In the genomic region with DNA sequence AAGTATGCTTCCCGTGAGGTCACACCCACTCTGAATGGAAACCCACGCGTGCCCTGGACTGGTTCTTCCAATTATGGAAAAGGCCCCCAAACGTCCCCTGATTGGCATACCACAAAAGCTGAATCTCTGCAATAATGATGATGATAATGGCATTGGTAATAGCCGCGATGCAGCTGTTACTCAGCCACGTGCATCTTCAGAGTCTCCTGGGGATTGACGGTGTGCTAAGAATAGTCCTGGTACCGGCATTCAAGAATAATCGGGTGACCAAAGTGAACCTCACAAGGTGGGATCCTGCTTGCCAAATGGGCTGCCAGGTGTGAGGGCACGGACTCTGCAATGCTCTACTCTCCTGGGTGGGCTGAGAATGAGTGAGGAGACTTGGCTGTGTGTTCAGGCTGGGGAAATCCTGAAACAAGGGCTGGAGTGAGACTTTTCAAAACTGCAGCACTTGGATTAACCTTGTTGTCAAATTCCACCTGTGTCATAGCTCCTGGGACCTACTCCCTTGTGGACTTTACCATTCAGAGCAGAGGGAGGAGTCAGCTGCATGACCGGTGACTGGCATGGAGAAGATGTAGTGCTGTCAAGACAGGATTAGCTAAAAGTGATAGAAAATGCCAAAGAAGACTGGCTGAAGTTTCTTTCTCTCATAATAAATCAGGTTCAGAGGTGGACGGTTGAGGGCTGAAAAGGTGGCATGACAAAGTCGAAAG, we compare ENCODE assay signal across 18 cellular contexts.
DNase-seq lines count a peak whose midpoint lies in the region; ATAC-seq, FAIRE-seq and TF ChIP-seq lines count a peak whose summit lies in the region.
"Had no signal": no experiment of that assay in that cellular context is flagged by ENCODE, and none has a peak within 500 bp of the region (broad histone marks: within the 10 kb centered on the region; RNA-seq: fewer than 3 reads in every experiment).

No MANE protein-coding gene starts in this region.

- H3K9me3 ChIP-seq in OCI-LY3 (ENCODE audit: insufficient read depth, low read length) (no peaks in the 10 kb centered on the region), small intestine (ENCODE audit: control insufficient read depth, low read depth) (no peaks in the 10 kb centered on the region)
- no peaks in the 10 kb centered on the region for H3K9me3 ChIP-seq in naive thymus-derived CD4-positive, alpha-beta T cell (ENCODE audit: control insufficient read depth in 2 of 3, low read length in 3 of 3)
- H3K9me3 ChIP-seq: BE2C, SJSA1 had no signal

- peaks cover 3% of the 10 kb centered on the region for H3K36me3 Mint-ChIP-seq in activated CD4-positive, alpha-beta T cell treated with anti-CD3 and anti-CD28 coated beads, Interleukin-2, amount 10 ng/mL, durations not matched to agents 24 days and 14 days (ENCODE audit: low read depth)
- H3K36me3 Mint-ChIP-seq in activated CD4-positive, alpha-beta T cell treated with anti-CD3 and anti-CD28 coated beads, Interleukin-2, amount 10 ng/mL, durations not matched to agents 7 days and 5 days (ENCODE audit: low read depth): no peaks in the 10 kb centered on the region
- H3K36me3 Mint-ChIP-seq in naive thymus-derived CD4-positive, alpha-beta T cell: peaks cover 0 to 8% (median 0%) of the 10 kb centered on the region in 5 donors
- H3K36me3 Mint-ChIP-seq: CD4-positive, alpha-beta memory T cell had no signal

- no peak for DNase-seq in activated CD4-positive, alpha-beta T cell treated with anti-CD3 and anti-CD28 coated beads, Interleukin-2, amount 10 ng/mL, durations not matched to agents 24 days and 14 days
- DNase-seq in activated CD4-positive, alpha-beta T cell treated with anti-CD3 and anti-CD28 coated beads, Interleukin-2, amount 10 ng/mL, durations not matched to agents 7 days and 5 days: no peak
- peak; percentile 2 for DNase-seq in germinal center (ENCODE audit: low spot score)
- peak; percentile 56 for DNase-seq in small intestine
- no peak for DNase-seq in naive thymus-derived CD4-positive, alpha-beta T cell
- DNase-seq in urothelium cell line (ENCODE audit: low spot score): no peak
- DNase-seq: BE2C; CD4-positive, alpha-beta memory T cell; EL; KG1; MV-4-11; NCI-H1417; NCI-H2029 treated with DMSO at 0.1 percent for 48 hours; NCI-H510A; NCI-H748 treated with DMSO at 0.1 percent for 48 hours had no signal

- CTCF ChIA-PET in activated CD4-positive, alpha-beta T cell treated with anti-CD3 and anti-CD28 coated beads, Interleukin-2, amount 10 ng/mL, durations not matched to agents 7 days and 5 days (lab: Charles Lee): interaction anchor here (1.2 kb wide), 1 partner anchor 24 kb away, joined by 3 read pairs; no protein-coding TSS in a partner anchor
- CTCF ChIA-PET in naive thymus-derived CD4-positive, alpha-beta T cell (lab: Charles Lee): no interaction called here

- no peak overlapping the region for H2AFZ ChIP-seq in OCI-LY3 (ENCODE audit: low read depth, low read length)

- no peak for TF ChIP-seq CTCF in OCI-LY3 (IDR thresholded peaks at IDR 0.05; ENCODE audit: low read depth, low read length)

- peaks cover 3% of the 10 kb centered on the region for H3K9me3 Mint-ChIP-seq in activated CD4-positive, alpha-beta T cell treated with anti-CD3 and anti-CD28 coated beads, Interleukin-2, amount 10 ng/mL, durations not matched to agents 24 days and 14 days
- no peaks in the 10 kb centered on the region for H3K9me3 Mint-ChIP-seq in activated CD4-positive, alpha-beta T cell treated with anti-CD3 and anti-CD28 coated beads, Interleukin-2, amount 10 ng/mL, durations not matched to agents 7 days and 5 days
- H3K9me3 Mint-ChIP-seq in naive thymus-derived CD4-positive, alpha-beta T cell: no peaks in the 10 kb centered on the region
- H3K9me3 Mint-ChIP-seq: CD4-positive, alpha-beta memory T cell had no signal

- H3K4me1 Mint-ChIP-seq in activated CD4-positive, alpha-beta T cell treated with anti-CD3 and anti-CD28 coated beads, Interleukin-2, amount 10 ng/mL, durations not matched to agents 24 days and 14 days: peaks cover 13% of the 10 kb centered on the region
- peaks cover 3% of the 10 kb centered on the region for H3K4me1 Mint-ChIP-seq in activated CD4-positive, alpha-beta T cell treated with anti-CD3 and anti-CD28 coated beads, Interleukin-2, amount 10 ng/mL, durations not matched to agents 7 days and 5 days
- H3K4me1 Mint-ChIP-seq in naive thymus-derived CD4-positive, alpha-beta T cell: peaks cover 6 to 20% (median 11%) of the 10 kb centered on the region in 7 donors

- H3K27me3 ChIP-seq in OCI-LY3 (ENCODE audit: low read depth, low read length) (peaks cover 20% of the 10 kb centered on the region), small intestine (ENCODE audit: control insufficient read depth in 2 of 2, insufficient read depth in 2 of 2, low read length in 2 of 2) (no peaks in the 10 kb centered on the region)
- H3K27me3 ChIP-seq in naive thymus-derived CD4-positive, alpha-beta T cell (ENCODE audit: control insufficient read depth in 2 of 2, insufficient read depth in 2 of 2, low read length in 2 of 2): no peaks in the 10 kb centered on the region
- H3K27me3 ChIP-seq: BE2C, SJSA1 had no signal

- FAIRE-seq in small intestine (lab: Jason Lieb, UNC): no peak
- no peak for FAIRE-seq in urothelium cell line (lab: Jason Lieb, UNC)

- peak overlapping the region; percentile 7 for H3K27ac Mint-ChIP-seq in activated CD4-positive, alpha-beta T cell treated with anti-CD3 and anti-CD28 coated beads, Interleukin-2, amount 10 ng/mL, durations not matched to agents 24 days and 14 days
- H3K27ac Mint-ChIP-seq in activated CD4-positive, alpha-beta T cell treated with anti-CD3 and anti-CD28 coated beads, Interleukin-2, amount 10 ng/mL, durations not matched to agents 7 days and 5 days: no peak overlapping the region
- H3K27ac Mint-ChIP-seq in naive thymus-derived CD4-positive, alpha-beta T cell: no peak overlapping the region

- no peak overlapping the region for H3K4me3 Mint-ChIP-seq in activated CD4-positive, alpha-beta T cell treated with anti-CD3 and anti-CD28 coated beads, Interleukin-2, amount 10 ng/mL, durations not matched to agents 24 days and 14 days
- H3K4me3 Mint-ChIP-seq in activated CD4-positive, alpha-beta T cell treated with anti-CD3 and anti-CD28 coated beads, Interleukin-2, amount 10 ng/mL, durations not matched to agents 7 days and 5 days: no peak overlapping the region
- no peak overlapping the region for H3K4me3 Mint-ChIP-seq in naive thymus-derived CD4-positive, alpha-beta T cell
- H3K4me3 Mint-ChIP-seq: CD4-positive, alpha-beta memory T cell had no signal

- 73 to 84% (median 78%) methylated on average over 14 of the region's 14 CpGs for WGBS in small intestine, 3 donors

- intact Hi-C loops in activated CD4-positive, alpha-beta T cell treated with anti-CD3 and anti-CD28 coated beads, Interleukin-2, amount 10 ng/mL, durations not matched to agents 24 days and 14 days (cut with micrococcal nuclease): no loop called here
- intact Hi-C loops in naive thymus-derived CD4-positive, alpha-beta T cell (cut with micrococcal nuclease): no loop called here

- H3K4me3 ChIP-seq in OCI-LY3 (ENCODE audit: low read length) (no peak overlapping the region), small intestine (ENCODE audit: low read depth in 1 of 2, low read length in 2 of 2) (no peak overlapping the region)
- H3K4me3 ChIP-seq in naive thymus-derived CD4-positive, alpha-beta T cell (ENCODE audit: low read length): no peak overlapping the region
- H3K4me3 ChIP-seq: SJSA1 had no signal

- no peak for ATAC-seq in HG03108 (IDR thresholded peaks at IDR 0.05; ENCODE audit: unreplicated experiment)
- ATAC-seq in naive thymus-derived CD4-positive, alpha-beta T cell: no peak

- H3K9ac ChIP-seq in OCI-LY3 (ENCODE audit: low read length): no peak overlapping the region

- H3K4me2 ChIP-seq in OCI-LY3 (ENCODE audit: low read length): 0 out of 2 replicates have a peak overlapping the region, but pooled peaks have one; percentile 17

- H3K36me3 ChIP-seq in OCI-LY3 (replicated peaks; ENCODE audit: low read depth, low read length) (no peaks in the 10 kb centered on the region), small intestine (ENCODE audit: control insufficient read depth in 2 of 2, insufficient read depth in 2 of 2, low read length in 2 of 2) (no peaks in the 10 kb centered on the region)
- no peaks in the 10 kb centered on the region for H3K36me3 ChIP-seq in naive thymus-derived CD4-positive, alpha-beta T cell (ENCODE audit: control insufficient read depth in 2 of 3, insufficient read depth in 3 of 3, low read length in 3 of 3)
- H3K36me3 ChIP-seq: BE2C, SJSA1 had no signal

- H4K20me1 ChIP-seq in OCI-LY3 (ENCODE audit: insufficient read depth, low read length): no peaks in the 10 kb centered on the region

- no peaks in the 10 kb centered on the region for H3K79me2 ChIP-seq in OCI-LY3 (ENCODE audit: low read length)

- H3K27me3 Mint-ChIP-seq in activated CD4-positive, alpha-beta T cell treated with anti-CD3 and anti-CD28 coated beads, Interleukin-2, amount 10 ng/mL, durations not matched to agents 24 days and 14 days: no peaks in the 10 kb centered on the region
- no peaks in the 10 kb centered on the region for H3K27me3 Mint-ChIP-seq in activated CD4-positive, alpha-beta T cell treated with anti-CD3 and anti-CD28 coated beads, Interleukin-2, amount 10 ng/mL, durations not matched to agents 7 days and 5 days
- H3K27me3 Mint-ChIP-seq in naive thymus-derived CD4-positive, alpha-beta T cell: no peaks in the 10 kb centered on the region
- H3K27me3 Mint-ChIP-seq: CD4-positive, alpha-beta memory T cell had no signal

- H3K27ac ChIP-seq in OCI-LY3 (ENCODE audit: low read length) (no peak overlapping the region), small intestine (ENCODE audit: low read depth in 1 of 2, low read length in 1 of 2) (no peak overlapping the region)
- H3K27ac ChIP-seq in naive thymus-derived CD4-positive, alpha-beta T cell (ENCODE audit: low read depth, low read length): no peak overlapping the region
- H3K27ac ChIP-seq: SJSA1 had no signal

- POLR2A ChIA-PET in activated CD4-positive, alpha-beta T cell treated with anti-CD3 and anti-CD28 coated beads, Interleukin-2, amount 10 ng/mL, durations not matched to agents 7 days and 5 days (lab: Charles Lee): no interaction called here
- POLR2A ChIA-PET in naive thymus-derived CD4-positive, alpha-beta T cell (lab: Charles Lee): no interaction called here

- H3K4me1 ChIP-seq in OCI-LY3 (ENCODE audit: low read length) (peaks cover 8% of the 10 kb centered on the region), small intestine (ENCODE audit: control insufficient read depth in 2 of 2, insufficient read depth in 1 of 2, low read depth in 1 of 2, low read length in 1 of 2) (no peaks in the 10 kb centered on the region)
- H3K4me1 ChIP-seq in naive thymus-derived CD4-positive, alpha-beta T cell (ENCODE audit: control insufficient read depth in 2 of 2, insufficient read depth in 2 of 2, low read length in 2 of 2): peaks cover 0 to 4% of the 10 kb centered on the region in 2 donors

Comparison
In these comparisons a context has a peak if more than half of its experiments do, and no peak if none do; other contexts are left out.
1. DNase-seq: peak in germinal center (single experiment) and small intestine (single experiment); none in activated CD4-positive, alpha-beta T cell treated with anti-CD3 and anti-CD28 coated beads, Interleukin-2, amount 10 ng/mL, durations not matched to agents 24 days and 14 days (single experiment), activated CD4-positive, alpha-beta T cell treated with anti-CD3 and anti-CD28 coated beads, Interleukin-2, amount 10 ng/mL, durations not matched to agents 7 days and 5 days (single experiment), naive thymus-derived CD4-positive, alpha-beta T cell (0 of 9) and urothelium cell line (single experiment).